14 cellular contexts compared by ENCODE assay signal in genomic region chr1:156284762-156285161, GRCh38. TPM values are rescaled to one million over a fixed set of nuclear protein-coding genes. Genes with fewer than 3 reads are reported as not detected.
DNase-seq lines count a peak whose midpoint lies in the region; ATAC-seq and TF ChIP-seq lines count a peak whose summit lies in the region.
"Had no signal": no experiment of that assay in that cellular context is flagged by ENCODE, and none has a peak within 500 bp of the region (broad histone marks: within the 10 kb centered on the region; RNA-seq: fewer than 3 reads in every experiment).

No MANE protein-coding gene starts in this region.

- H3K27ac ChIP-seq in vagina (peak overlapping the region; percentile 67), aorta (ENCODE audit: low read depth in 1 of 2, low read length in 2 of 2) (no peak overlapping the region), testis (no peak overlapping the region)
- H3K27ac ChIP-seq: ovary had no signal

- no peak for ATAC-seq in activated naive CD8-positive, alpha-beta T cell treated with anti-CD3 and anti-CD28 coated beads, Interleukin-2, amount 50 U/mL, for 24 hours
- no peak for ATAC-seq in T-helper 17 cell
- ATAC-seq in aorta (ENCODE audit: low FRiP score): no peak
- ATAC-seq: activated T-cell treated with anti-CD3 and anti-CD28 coated beads, Interleukin-2, amount 50 U/mL, for 72 hours had no signal

- peaks cover 52% of the 10 kb centered on the region for H3K4me1 ChIP-seq in vagina
- peaks cover 0 to 8% of the 10 kb centered on the region in 2 donors for H3K4me1 ChIP-seq in aorta (ENCODE audit: control insufficient read depth in 1 of 2, insufficient read depth in 2 of 2, low read length in 2 of 2)
- H3K4me1 ChIP-seq in testis: peaks cover 20% of the 10 kb centered on the region

- H3K27me3 ChIP-seq in vagina (no peaks in the 10 kb centered on the region), aorta (ENCODE audit: control insufficient read depth in 1 of 2, insufficient read depth in 2 of 2, low read length in 1 of 2) (no peaks in the 10 kb centered on the region), testis (no peaks in the 10 kb centered on the region)
- H3K27me3 ChIP-seq: ovary had no signal

- TF ChIP-seq POLR2A in vagina (IDR thresholded peaks at IDR 0.05) (no peak), testis (IDR thresholded peaks at IDR 0.05) (no peak)

- H3K27me3 Mint-ChIP-seq in activated naive CD8-positive, alpha-beta T cell: no peaks in the 10 kb centered on the region
- no peaks in the 10 kb centered on the region for H3K27me3 Mint-ChIP-seq in activated naive CD8-positive, alpha-beta T cell treated with anti-CD3 and anti-CD28 coated beads, Interleukin-2, amount 50 U/mL, for 24 hours
- H3K27me3 Mint-ChIP-seq in T-helper 17 cell: no peaks in the 10 kb centered on the region

- H3K9me3 ChIP-seq in T-helper 17 cell (ENCODE audit: control insufficient read depth, low read length, poor library complexity, severe bottlenecking) (no peaks in the 10 kb centered on the region), vagina (no peaks in the 10 kb centered on the region), aorta (ENCODE audit: control insufficient read depth, low read length) (no peaks in the 10 kb centered on the region), testis (no peaks in the 10 kb centered on the region)
- H3K9me3 ChIP-seq: ovary had no signal

- H3K36me3 Mint-ChIP-seq in activated naive CD8-positive, alpha-beta T cell: no peaks in the 10 kb centered on the region
- H3K36me3 Mint-ChIP-seq in activated naive CD8-positive, alpha-beta T cell treated with anti-CD3 and anti-CD28 coated beads, Interleukin-2, amount 50 U/mL, for 24 hours (ENCODE audit: low read depth): peaks cover 19% of the 10 kb centered on the region
- H3K36me3 Mint-ChIP-seq in T-helper 17 cell (ENCODE audit: low read depth): no peaks in the 10 kb centered on the region

- H3K4me1 Mint-ChIP-seq in activated naive CD8-positive, alpha-beta T cell (ENCODE audit: low read depth): peaks cover 27% of the 10 kb centered on the region
- peaks cover 34% of the 10 kb centered on the region for H3K4me1 Mint-ChIP-seq in activated naive CD8-positive, alpha-beta T cell treated with anti-CD3 and anti-CD28 coated beads, Interleukin-2, amount 50 U/mL, for 24 hours
- peaks cover 33% of the 10 kb centered on the region for H3K4me1 Mint-ChIP-seq in T-helper 17 cell

- 71 to 80% methylated on average over 4 of the region's 4 CpGs for WGBS in aorta, 2 donors
- WGBS in testis, 2 donors: 85% methylated on average over 4 of the region's 4 CpGs

- no peak for DNase-seq in activated naive CD8-positive, alpha-beta T cell treated with anti-CD3 and anti-CD28 coated beads, Interleukin-2, amount 50 U/mL, for 24 hours
- DNase-seq in T-helper 17 cell (no peak), fibroblast of mammary gland (ENCODE audit: low read depth) (peak; percentile 62), vagina (ENCODE audit: extremely low spot score in 2 of 2) (no peak), aorta (no peak), testis (no peak)
- no peak for DNase-seq in activated effector memory CD4-positive, alpha-beta T cell treated with anti-CD3 and anti-CD28 coated beads, Interleukin-2, amount 50 U/mL, for 16 hours
- DNase-seq: activated CD4-positive, CD25-positive, alpha-beta regulatory T cell treated with anti-CD3 and anti-CD28 coated beads, Interleukin-2, amount 50 U/mL, for 72 hours; activated T-cell treated with anti-CD3 and anti-CD28 coated beads, Interleukin-2, amount 50 U/mL, for 72 hours; NCI-H1105 treated with DMSO at 0.1 percent for 48 hours; ovary had no signal

- no peaks in the 10 kb centered on the region for H3K9me3 Mint-ChIP-seq in activated naive CD8-positive, alpha-beta T cell (ENCODE audit: low read depth)
- H3K9me3 Mint-ChIP-seq in activated naive CD8-positive, alpha-beta T cell treated with anti-CD3 and anti-CD28 coated beads, Interleukin-2, amount 50 U/mL, for 24 hours: no peaks in the 10 kb centered on the region
- H3K9me3 Mint-ChIP-seq: activated T-cell treated with anti-CD3 and anti-CD28 coated beads, Interleukin-2, amount 50 U/mL, for 72 hours had no signal

- TF ChIP-seq CTCF in fibroblast of mammary gland (conservative IDR thresholded peaks at IDR 0.05; ENCODE audit: control insufficient read depth, insufficient read depth, low read depth, low read length) (no peak), vagina (IDR thresholded peaks at IDR 0.05) (no peak), testis (IDR thresholded peaks at IDR 0.05) (no peak)

- intact Hi-C loops in vagina (cut with DNase I): no loop called here
- intact Hi-C loops in aorta (cut with DNase I): no loop called here
- intact Hi-C loops in testis (cut with DNase I; ENCODE audit: low total_unique reads): no loop called here

- H3K27ac Mint-ChIP-seq in activated naive CD8-positive, alpha-beta T cell: no peak overlapping the region
- no peak overlapping the region for H3K27ac Mint-ChIP-seq in activated naive CD8-positive, alpha-beta T cell treated with anti-CD3 and anti-CD28 coated beads, Interleukin-2, amount 50 U/mL, for 24 hours
- peak overlapping the region; percentile 96 for H3K27ac Mint-ChIP-seq in T-helper 17 cell
- H3K27ac Mint-ChIP-seq: activated T-cell treated with anti-CD3 and anti-CD28 coated beads, Interleukin-2, amount 50 U/mL, for 72 hours had no signal

- H3K4me3 ChIP-seq in fibroblast of mammary gland (ENCODE audit: control insufficient read depth, low read depth, low read length): no peak overlapping the region
- peak overlapping the region in 1 of 2 donors; percentile 39 for H3K4me3 ChIP-seq in vagina
- H3K4me3 ChIP-seq in aorta (ENCODE audit: low read length in 2 of 2): no peak overlapping the region
- H3K4me3 ChIP-seq in testis: no peak overlapping the region
- H3K4me3 ChIP-seq: ovary had no signal

- peaks cover 0 to 17% of the 10 kb centered on the region in 2 donors for H3K36me3 ChIP-seq in vagina
- no peaks in the 10 kb centered on the region for H3K36me3 ChIP-seq in aorta (ENCODE audit: control insufficient read depth in 1 of 2, insufficient read depth in 2 of 2, low read length in 1 of 2)
- no peaks in the 10 kb centered on the region for H3K36me3 ChIP-seq in testis (ENCODE audit: low read depth, missing control alignments)
- H3K36me3 ChIP-seq: ovary had no signal

- peak overlapping the region; percentile 38 for H3K4me3 Mint-ChIP-seq in activated naive CD8-positive, alpha-beta T cell
- no peak overlapping the region for H3K4me3 Mint-ChIP-seq in activated naive CD8-positive, alpha-beta T cell treated with anti-CD3 and anti-CD28 coated beads, Interleukin-2, amount 50 U/mL, for 24 hours
- H3K4me3 Mint-ChIP-seq in T-helper 17 cell: no peak overlapping the region

RNA-seq across cellular contexts. Expression of gene TMEM79, which starts 0.6 kb away (rescaled TPM):
- 1 to 10 TPM; 3.2 to 3.5 TPM for total RNA-seq in T-helper 17 cell
- total RNA-seq in vagina: 27.3 TPM
- 1 to 10 TPM; 1.2 to 2.6 TPM for total RNA-seq in aorta
- polyA plus RNA-seq in aorta: 1 to 10 TPM; 1.4 to 2.1 TPM
- 1 to 10 TPM; 4.6 to 5.3 TPM for total RNA-seq in testis
- polyA plus RNA-seq in testis (ENCODE audit: insufficient read depth, low read depth, low replicate concordance): 5.3 TPM

RNA-seq across cellular contexts. Expression of gene SMG5, which starts 2.1 kb away (rescaled TPM):
- 10 to 100 TPM; 59.0 to 79.2 TPM for total RNA-seq in T-helper 17 cell
- total RNA-seq in vagina: 57.7 TPM
- total RNA-seq in aorta: 10 to 100 TPM; 47.2 to 58.6 TPM
- 10 to 100 TPM; 21.9 to 34.7 TPM for polyA plus RNA-seq in aorta
- 100 to 1,000 TPM in 1 of 2 donors, 10 to 100 TPM in 1; 82.5 to 100 TPM for total RNA-seq in testis
- 74.5 TPM for polyA plus RNA-seq in testis (ENCODE audit: insufficient read depth, low read depth, low replicate concordance)

RNA-seq across cellular contexts. Expression of gene GLMP, which starts 10.7 kb away (rescaled TPM):
- 10 to 100 TPM; 21.2 to 25.0 TPM for total RNA-seq in T-helper 17 cell
- total RNA-seq in vagina: 36.1 TPM
- 10 to 100 TPM; 36.4 to 50.8 TPM for total RNA-seq in aorta
- polyA plus RNA-seq in aorta: 10 to 100 TPM; 42.2 to 57.1 TPM
- 10 to 100 TPM; 31.8 to 45.7 TPM for total RNA-seq in testis
- 26.1 TPM for polyA plus RNA-seq in testis (ENCODE audit: insufficient read depth, low read depth, low replicate concordance)

RNA-seq across cellular contexts. Expression of gene VHLL, which starts 14.3 kb away (rescaled TPM):
- total RNA-seq in T-helper 17 cell (not detected), vagina (not detected), aorta (not detected), testis (1 to 10 TPM; 1.7 to 1.8 TPM)
- polyA plus RNA-seq in aorta (not detected), testis (ENCODE audit: insufficient read depth, low read depth, low replicate concordance) (not detected)
- total RNA-seq: fibroblast of villous mesenchyme, HT1080 had no signal
- polyA plus RNA-seq: ovary had no signal

RNA-seq across cellular contexts. Expression of gene PAQR6, which starts 36.9 kb away (rescaled TPM):
- total RNA-seq in T-helper 17 cell (1 to 10 TPM; 2.8 to 3.1 TPM), vagina (2.0 TPM), aorta (1 to 10 TPM in 1 of 2 donors, under 1 TPM in 1; 0.81 to 2.8 TPM), testis (10 to 100 TPM in 1 of 2 donors, 1 to 10 TPM in 1; 8.0 to 10.5 TPM)
- polyA plus RNA-seq in aorta (1 to 10 TPM in 1 of 2 donors, not detected in 1; 2.3 TPM), testis (ENCODE audit: insufficient read depth, low read depth, low replicate concordance) (3.6 TPM)
